Comparison of ENCODE assay signal across 14 cellular contexts in genomic region chr2:8656160-8656641, GRCh38. TPM values are rescaled to one million over a fixed set of nuclear protein-coding genes. Genes with fewer than 3 reads are reported as not detected.
DNase-seq lines count a peak whose midpoint lies in the region; ATAC-seq and TF ChIP-seq lines count a peak whose summit lies in the region.
"Had no signal": no experiment of that assay in that cellular context is flagged by ENCODE, and none has a peak within 500 bp of the region (broad histone marks: within the 10 kb centered on the region; RNA-seq: fewer than 3 reads in every experiment).

No MANE protein-coding gene starts in this region.

- H3K27ac ChIP-seq in GM23338 (ENCODE audit: low read depth) = no peak overlapping the region
- no peak overlapping the region for H3K27ac ChIP-seq in SK-N-SH (ENCODE audit: low read depth in 2 of 2, low read length in 1 of 2)
- H3K27ac ChIP-seq in A673 (ENCODE audit: low read depth, low read length, poor library complexity, severe bottlenecking) = no peak overlapping the region
- H3K27ac ChIP-seq: dorsolateral prefrontal cortex had no signal

- no peak for TF ChIP-seq CTCF in GM23338 (conservative IDR thresholded peaks at IDR 0.05; ENCODE audit: low read depth in 2 of 2)
- TF ChIP-seq CTCF in SK-N-SH (IDR thresholded peaks at IDR 0.05) = no peak
- TF ChIP-seq CTCF in A673 (conservative IDR thresholded peaks at IDR 0.05; ENCODE audit: low read depth, low read length) = no peak
- no peak for TF ChIP-seq CTCF in endothelial cell (IDR thresholded peaks at IDR 0.05; ENCODE audit: unreplicated experiment)

- no peaks in the 10 kb centered on the region for H3K9me2 ChIP-seq in GM23338 (ENCODE audit: insufficient read depth)
- H3K9me2 ChIP-seq in SK-N-SH = no peaks in the 10 kb centered on the region

- H3K36me3 ChIP-seq in GM23338 (ENCODE audit: insufficient read depth) = no peaks in the 10 kb centered on the region
- no peaks in the 10 kb centered on the region for H3K36me3 ChIP-seq in SK-N-SH (replicated peaks in 1 of 2; ENCODE audit: control insufficient read depth in 1 of 2, insufficient read depth in 2 of 2, low read length in 1 of 2)
- no peaks in the 10 kb centered on the region for H3K36me3 ChIP-seq in A673 (ENCODE audit: insufficient read depth, low read length, poor library complexity, severe bottlenecking)

- no peaks in the 10 kb centered on the region for H3K9me3 Mint-ChIP-seq in GM23338
- no peaks in the 10 kb centered on the region for H3K9me3 Mint-ChIP-seq in endothelial cell (ENCODE audit: unreplicated experiment)
- H3K9me3 Mint-ChIP-seq: stimulated activated naive CD8-positive, alpha-beta T cell treated with anti-CD3 and anti-CD28 coated beads, Interleukin-15, Interleukin-2, amounts not matched to agents 100 ng/mL and 50 ng/mL, for 24 hours had no signal

- H3K79me2 ChIP-seq in GM23338 (replicated peaks; ENCODE audit: insufficient read depth) (no peaks in the 10 kb centered on the region), SK-N-SH (ENCODE audit: insufficient read depth) (no peaks in the 10 kb centered on the region)

- H2AFZ ChIP-seq in GM23338 (peak overlapping the region; percentile 32; the same call in 1 of the 2 replicates), SK-N-SH (ENCODE audit: low read depth) (0 out of 2 replicates have a peak overlapping the region, but pooled peaks have one; percentile 2)

- intact Hi-C loops in A673 (cut with micrococcal nuclease; ENCODE audit: unreplicated experiment) = no loop called here

- no peak overlapping the region for H3K9ac ChIP-seq in SK-N-SH

- no peak for TF ChIP-seq EP300 in SK-N-SH (IDR thresholded peaks at IDR 0.05; ENCODE audit: borderline replicate concordance in 1 of 2, low read depth in 1 of 2, low read length in 1 of 2)

- no peaks in the 10 kb centered on the region for H3K9me3 ChIP-seq in SK-N-SH
- no peaks in the 10 kb centered on the region for H3K9me3 ChIP-seq in A673 (ENCODE audit: low read depth, low read length, poor library complexity, severe bottlenecking)

- H3F3A ChIP-seq in GM23338 (replicated peaks; ENCODE audit: low read depth) (no peaks in the 10 kb centered on the region), SK-N-SH (replicated peaks; ENCODE audit: insufficient read depth) (no peaks in the 10 kb centered on the region)

- no peak overlapping the region for H3K27ac Mint-ChIP-seq in GM23338
- H3K27ac Mint-ChIP-seq in endothelial cell (ENCODE audit: unreplicated experiment) = no peak overlapping the region
- H3K27ac Mint-ChIP-seq: stimulated activated naive CD8-positive, alpha-beta T cell treated with anti-CD3 and anti-CD28 coated beads, Interleukin-15, Interleukin-2, amounts not matched to agents 100 ng/mL and 50 ng/mL, for 24 hours had no signal

- H3K27me3 ChIP-seq in GM23338 (ENCODE audit: insufficient read depth) = no peaks in the 10 kb centered on the region
- no peaks in the 10 kb centered on the region for H3K27me3 ChIP-seq in SK-N-SH (ENCODE audit: insufficient read depth)
- H3K27me3 ChIP-seq in A673 (replicated peaks; ENCODE audit: insufficient read depth, low read depth, low read length, poor library complexity) = no peaks in the 10 kb centered on the region

- H3K4me1 Mint-ChIP-seq in GM23338 (no peaks in the 10 kb centered on the region), endothelial cell (ENCODE audit: unreplicated experiment) (peaks cover 9% of the 10 kb centered on the region)

- DNase-seq in AG08396 (ENCODE audit: low spot score) = peak; percentile 59
- no peak for DNase-seq in GM23338 (ENCODE audit: low spot score)
- DNase-seq in SK-N-SH = no peak
- peak; percentile 45 for DNase-seq in glomerular visceral epithelial cell (ENCODE audit: extremely low spot score)
- DNase-seq in A673 (ENCODE audit: low spot score) = no peak
- no peak for DNase-seq in endothelial cell (ENCODE audit: low spot score)
- DNase-seq in stimulated activated CD4-positive, alpha-beta T cell treated with anti-CD3 and anti-CD28 coated beads, Interleukin-2, amount 100 ng/mL, for 24 hours = no peak
- no peak for DNase-seq in stimulated activated CD4-positive, alpha-beta T cell treated with anti-CD3 and anti-CD28 coated beads, Interleukin-2, amount 100 ng/mL, for 48 hours
- DNase-seq: NCI-H187 treated with DMSO at 0.1 percent for 48 hours, OCI-M1, T-helper 1 cell had no signal

- TF ChIP-seq RAD21 in SK-N-SH (IDR thresholded peaks at IDR 0.05; ENCODE audit: low read length) = no peak

- H3K36me3 Mint-ChIP-seq in GM23338 (ENCODE audit: low read depth) = no peaks in the 10 kb centered on the region; the same call in 2 of the 3 replicates
- no peaks in the 10 kb centered on the region for H3K36me3 Mint-ChIP-seq in endothelial cell (ENCODE audit: low read depth, unreplicated experiment)

- no TSS peak for BruUV-seq in A673 (replicated peaks; lab: Mats Ljungman, UMichigan)

- 76% methylated on average over 5 of the region's 5 CpGs for WGBS in SK-N-SH (ENCODE audit: low lambda C conversion rate)

- ATAC-seq in GM23338 = no peak

- CTCF ChIA-PET in SK-N-SH (lab: Yijun Ruan, JAX) (interaction anchor here (0.5 to 1.0 kb wide), 2 partner anchors 22 to 361 kb away, joined by 3 read pairs; no protein-coding TSS in a partner anchor), A673 (lab: Charles Lee) (no interaction called here)

- no peaks in the 10 kb centered on the region for H3K4me1 ChIP-seq in GM23338 (ENCODE audit: insufficient read depth)
- peaks cover 0 to 15% of the 10 kb centered on the region in 2 experiments; a peak in 1 of 4 replicates for H3K4me1 ChIP-seq in SK-N-SH (ENCODE audit: control insufficient read depth in 1 of 2, insufficient read depth in 2 of 2, low read depth in 1 of 2, low read length in 1 of 2)
- no peaks in the 10 kb centered on the region for H3K4me1 ChIP-seq in A673 (ENCODE audit: insufficient read depth, low read length, poor library complexity, severe bottlenecking)

- H3K4me2 ChIP-seq in GM23338 = no peak overlapping the region
- H3K4me2 ChIP-seq in SK-N-SH = no peak overlapping the region

- H3K27me3 Mint-ChIP-seq in GM23338 (ENCODE audit: insufficient read depth, low read depth, poor library complexity) (peaks cover 7% of the 10 kb centered on the region), endothelial cell (ENCODE audit: unreplicated experiment) (peaks cover 13% of the 10 kb centered on the region)

- H3K4me3 Mint-ChIP-seq in GM23338 (no peak overlapping the region), endothelial cell (ENCODE audit: unreplicated experiment) (no peak overlapping the region)
- H3K4me3 Mint-ChIP-seq: CD14-positive monocyte had no signal

- POLR2A ChIA-PET in SK-N-SH (lab: Yijun Ruan, JAX) = no interaction called here
- POLR2A ChIA-PET in A673 (lab: Charles Lee; ENCODE audit: low non-redundant PET) = no interaction called here

- H3K4me3 ChIP-seq in GM23338 (no peak overlapping the region), SK-N-SH (ENCODE audit: low read depth in 2 of 2, low read length in 1 of 2) (no peak overlapping the region), A673 (ENCODE audit: low read depth, low read length, poor library complexity, severe bottlenecking) (no peak overlapping the region)
- H3K4me3 ChIP-seq: dorsolateral prefrontal cortex had no signal

- no peaks in the 10 kb centered on the region for H4K20me1 ChIP-seq in GM23338 (replicated peaks; ENCODE audit: insufficient read depth)
- H4K20me1 ChIP-seq in SK-N-SH (ENCODE audit: insufficient read depth) = no peaks in the 10 kb centered on the region

TF ChIP-seq in SK-N-SH, 30 proteins besides CTCF, POLR2A, EP300 and RAD21:
- TF ChIP-seq NRF1 (IDR thresholded peaks at IDR 0.05; ENCODE audit: low read depth, low read length) (no peak), GABPA (IDR thresholded peaks at IDR 0.05; ENCODE audit: low read depth) (no peak), MXI1 (IDR thresholded peaks at IDR 0.05; ENCODE audit: low read depth, low read length) (no peak), REST (IDR thresholded peaks at IDR 0.05; ENCODE audit: low read depth, low read length) (no peak), TCF12 (IDR thresholded peaks at IDR 0.05) (peak; percentile 28; the same call in 1 of the 2 replicates), NFIC (IDR thresholded peaks at IDR 0.05; ENCODE audit: borderline replicate concordance) (no peak), SIN3A (IDR thresholded peaks at IDR 0.05; ENCODE audit: borderline replicate concordance, low read depth, low read length) (no peak)

RNA-seq across cellular contexts. Expression of gene ID2, which starts 25.7 kb away (rescaled TPM):
- total RNA-seq in GM23338 (2014; rRNA removed; shearing (Covaris generic)) = 87.0 and 135 TPM in 2 replicates
- polyA plus RNA-seq in GM23338 (2016; fragmentation: Nextera tagmentation; extraction: Ambion mirVana) (110 and 119 TPM in 2 replicates), SK-N-SH (2012; rRNA removed) (385 and 459 TPM in 2 replicates)
- polyA plus RNA-seq in SK-N-SH (2012; cell fraction: cytosol; rRNA removed) = 248 and 348 TPM in 2 replicates
- 418 and 472 TPM in 2 replicates for polyA plus RNA-seq in SK-N-SH (2012; cell fraction: nucleus; rRNA removed)
- total RNA-seq in A673 (2021) (235 and 249 TPM in 2 replicates), endothelial cell (ENCODE audit: unreplicated experiment) (9.4 TPM)

Comparison
In these comparisons a context has a peak if more than half of its experiments do, and no peak if none do; other contexts are left out.
1. DNase-seq: peak in AG08396 (single experiment) and glomerular visceral epithelial cell (single experiment); none in GM23338 (single experiment), SK-N-SH (single experiment), A673 (single experiment), endothelial cell (single experiment), stimulated activated CD4-positive, alpha-beta T cell treated with anti-CD3 and anti-CD28 coated beads, Interleukin-2, amount 100 ng/mL, for 24 hours (0 of 2) and stimulated activated CD4-positive, alpha-beta T cell treated with anti-CD3 and anti-CD28 coated beads, Interleukin-2, amount 100 ng/mL, for 48 hours (0 of 2).